ENCODE assay signal across 8 cellular contexts in genomic region chr3:115658337-115659181, GRCh38. TPM values are rescaled to one million over a fixed set of nuclear protein-coding genes. Genes with fewer than 3 reads are reported as not detected.
A peak's percentile ranks its signal among the peaks of the same experiment; 100 is the strongest.
DNase-seq lines count a peak whose midpoint lies in the region; ATAC-seq and TF ChIP-seq lines count a peak whose summit lies in the region.

No MANE protein-coding gene starts in this region.

- H3K4me3 Mint-ChIP-seq in activated naive CD4-positive, alpha-beta T cell treated with anti-CD3 and anti-CD28 coated beads, Interleukin-2, amount 50 U/mL, for 24 hours, result peak overlapping the region; percentile 90

- H3K9me2 ChIP-seq in DOHH2 (replicated peaks; ENCODE audit: control insufficient read depth, low read length), result no peaks in the 10 kb centered on the region

- peak; percentile 65 for DNase-seq in SK-MEL-5 (ENCODE audit: low read depth, low spot score)
- DNase-seq in glomerular visceral epithelial cell (ENCODE audit: extremely low spot score), result peak; percentile 86
- DNase-seq in omental fat pad (ENCODE audit: low spot score), result peak; percentile 38

- H3K36me3 Mint-ChIP-seq in activated naive CD4-positive, alpha-beta T cell treated with anti-CD3 and anti-CD28 coated beads, Interleukin-2, amount 50 U/mL, for 24 hours, result no peaks in the 10 kb centered on the region

- peak overlapping the region; percentile 90 for H3K27ac Mint-ChIP-seq in activated naive CD4-positive, alpha-beta T cell treated with anti-CD3 and anti-CD28 coated beads, Interleukin-2, amount 50 U/mL, for 24 hours

- no peaks in the 10 kb centered on the region for H3K27me3 Mint-ChIP-seq in activated naive CD4-positive, alpha-beta T cell treated with anti-CD3 and anti-CD28 coated beads, Interleukin-2, amount 50 U/mL, for 24 hours

- H3K27ac ChIP-seq in DOHH2 (ENCODE audit: low read depth, low read length), result peak overlapping the region; percentile 47
- peak overlapping the region; percentile 38 for H3K27ac ChIP-seq in KOPT-K1 (ENCODE audit: low read depth, low read length, poor library complexity, severe bottlenecking)
- peak overlapping the region; percentile 85 for H3K27ac ChIP-seq in temporal lobe (ENCODE audit: low read depth, low read length)

- peak overlapping the region; percentile 80 for H3K4me3 ChIP-seq in DOHH2 (ENCODE audit: low read length)

- no peaks in the 10 kb centered on the region for H3K79me2 ChIP-seq in DOHH2 (ENCODE audit: control insufficient read depth, low read length)

- no peaks in the 10 kb centered on the region for H3K9me3 Mint-ChIP-seq in activated naive CD4-positive, alpha-beta T cell treated with anti-CD3 and anti-CD28 coated beads, Interleukin-2, amount 50 U/mL, for 24 hours

- in situ Hi-C loops in SK-MEL-5 (cut with HindIII; ENCODE audit: low pct_unique_long_range_greater_than_20kb, low sequenced_read_pairs), result no loop called here

- no peaks in the 10 kb centered on the region for H3K9me3 ChIP-seq in DOHH2 (ENCODE audit: control insufficient read depth, insufficient read depth, low read length)
- no peaks in the 10 kb centered on the region for H3K9me3 ChIP-seq in KOPT-K1 (ENCODE audit: insufficient read depth, low read length, poor library complexity, severe bottlenecking)

- H4K20me1 ChIP-seq in DOHH2 (ENCODE audit: control insufficient read depth, insufficient read depth, low read depth, low read length), result no peaks in the 10 kb centered on the region

- peaks cover 8% of the 10 kb centered on the region for H3K27me3 ChIP-seq in DOHH2 (ENCODE audit: control insufficient read depth, low read length)

- peaks cover 35% of the 10 kb centered on the region for H3K4me1 Mint-ChIP-seq in activated naive CD4-positive, alpha-beta T cell treated with anti-CD3 and anti-CD28 coated beads, Interleukin-2, amount 50 U/mL, for 24 hours

- H3F3A ChIP-seq in DOHH2 (ENCODE audit: control insufficient read depth, insufficient read depth), result peaks cover 10% of the 10 kb centered on the region

- no peaks in the 10 kb centered on the region for H3K36me3 ChIP-seq in DOHH2 (ENCODE audit: control insufficient read depth, low read length)
- no peaks in the 10 kb centered on the region for H3K36me3 ChIP-seq in KOPT-K1 (ENCODE audit: insufficient read depth, low read length)

- H3K4me1 ChIP-seq in DOHH2 (ENCODE audit: control insufficient read depth, low read length), result peaks cover 66% of the 10 kb centered on the region

- ATAC-seq in GM21825 (IDR thresholded peaks at IDR 0.05; ENCODE audit: unreplicated experiment) (peak; percentile 71), omental fat pad (ENCODE audit: low FRiP score) (peak; percentile 96)

- TF ChIP-seq CTCF in DOHH2 (IDR thresholded peaks at IDR 0.05; ENCODE audit: low read depth, low read length, poor library complexity, severe bottlenecking), result peak; percentile 21
- no peak for TF ChIP-seq CTCF in omental fat pad (IDR thresholded peaks at IDR 0.05)

- peak overlapping the region; percentile 95 for H3K4me2 ChIP-seq in DOHH2 (ENCODE audit: low read length)

RNA-seq across cellular contexts. Expression of gene GAP43, which starts 35.2 kb away (rescaled TPM):
- not detected in 2 replicates for total RNA-seq in SK-MEL-5 (2014; rRNA removed; shearing (Covaris generic))
- 0.05 and 0.15 TPM in 2 replicates for polyA plus RNA-seq in SK-MEL-5 (2015; cell fraction: cytosol; rRNA removed)
- polyA plus RNA-seq in SK-MEL-5 (2015; cell fraction: nucleus; rRNA removed), result not detected in 2 replicates
- under 1 TPM in 1 of 4 donors, not detected in 3; 0.36 TPM for total RNA-seq in omental fat pad
- 188 TPM for total RNA-seq in temporal lobe

Comparison
In these comparisons a context has a peak if more than half of its experiments do, and no peak if none do; other contexts are left out.
1. Peak in every context shown above with its lines: DNase-seq, ATAC-seq, H3K4me3 ChIP-seq and H3K27ac ChIP-seq.
2. RNA of gene GAP43, which starts 35.2 kb away (total RNA-seq): 188 TPM in temporal lobe (single experiment); 0.36 TPM in omental fat pad and not detected in SK-MEL-5; every median in the first group is over 100 times any median in the second.